Comparison of ENCODE assay signal across 1 cellular context in the genomic region with DNA sequence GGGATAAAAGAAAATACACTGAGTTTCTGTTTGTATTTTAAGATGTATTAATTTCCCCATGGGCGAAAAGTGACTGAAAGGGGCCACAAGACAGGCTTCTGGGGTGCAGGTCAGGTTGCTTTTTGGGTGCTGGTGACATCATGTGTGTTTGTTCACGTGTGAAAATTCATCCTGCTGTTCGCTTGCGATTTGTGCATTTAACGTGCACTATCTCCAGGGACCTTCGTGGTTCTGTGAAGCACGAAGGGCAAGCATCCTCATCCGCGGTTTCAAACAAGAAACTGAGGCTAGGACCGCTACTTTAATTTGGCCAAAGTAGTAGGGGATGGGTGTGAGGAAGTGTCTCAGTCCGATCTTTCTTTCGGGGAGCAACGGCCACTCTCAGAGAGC.
TF ChIP-seq lines count a peak whose summit lies in the region.

No MANE protein-coding gene starts in this region.

TF ChIP-seq in H1, 55 proteins besides CTCF, POLR2A, EP300 and RAD21 (continued from another document):
- TF ChIP-seq, protein P1, sequence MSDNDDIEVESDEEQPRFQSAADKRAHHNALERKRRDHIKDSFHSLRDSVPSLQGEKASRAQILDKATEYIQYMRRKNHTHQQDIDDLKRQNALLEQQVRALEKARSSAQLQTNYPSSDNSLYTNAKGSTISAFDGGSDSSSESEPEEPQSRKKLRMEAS (IDR thresholded peaks at IDR 0.05) = no peak
- no peak for TF ChIP-seq HDAC6 (IDR thresholded peaks at IDR 0.05; ENCODE audit: low read depth, low read length)
- no peak for TF ChIP-seq TAF7 (optimal IDR thresholded peaks at IDR 0.05; ENCODE audit: borderline replicate concordance, low read depth, low read length)
- no peak for TF ChIP-seq TCF12 (IDR thresholded peaks at IDR 0.05; ENCODE audit: low read depth, low read length)
- no peak for TF ChIP-seq SRF (IDR thresholded peaks at IDR 0.05; ENCODE audit: low read depth, low read length)
- no peak for TF ChIP-seq FOSL1 (IDR thresholded peaks at IDR 0.05; ENCODE audit: insufficient read depth, low read depth, low read length)
- no peak for TF ChIP-seq NANOG (IDR thresholded peaks at IDR 0.05; ENCODE audit: insufficient read depth, low read depth, low read length, poor library complexity, severe bottlenecking)
